In the genomic region with DNA sequence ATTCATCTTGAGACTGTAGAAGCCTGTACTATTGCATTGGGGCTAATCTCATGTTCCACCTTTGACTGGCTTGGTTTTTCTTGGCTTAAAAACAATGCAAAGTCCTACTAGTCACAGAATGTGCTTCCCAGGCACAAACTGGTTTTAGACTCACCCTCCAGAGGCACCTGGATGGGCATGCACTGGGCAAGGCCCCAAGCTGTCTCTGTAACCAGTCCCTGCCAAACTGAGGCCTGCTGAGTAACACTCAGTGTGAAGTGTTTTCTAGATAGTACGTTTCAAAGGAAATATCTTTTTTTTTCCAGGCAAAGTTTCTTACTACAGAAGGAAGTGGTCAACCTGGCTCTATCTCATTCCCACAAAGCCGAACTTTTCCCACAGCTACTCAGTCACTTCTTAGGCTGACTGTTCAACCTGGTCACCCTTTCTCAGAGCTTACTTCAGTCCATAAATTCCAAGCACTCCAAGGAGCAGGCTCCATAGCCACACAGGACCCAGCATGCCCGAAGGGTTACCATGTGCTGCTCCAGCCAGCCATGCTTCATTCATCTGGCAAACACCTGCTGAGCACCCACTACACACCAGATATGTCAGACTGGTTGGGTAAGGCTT, we compare ENCODE assay signal across 13 cellular contexts. TPM values are rescaled to one million over a fixed set of nuclear protein-coding genes. Genes with fewer than 3 reads are reported as not detected.
DNase-seq lines count a peak whose midpoint lies in the region; ATAC-seq and TF ChIP-seq lines count a peak whose summit lies in the region.
"Had no signal": no experiment of that assay in that cellular context is flagged by ENCODE, and none has a peak within 500 bp of the region (broad histone marks: within the 10 kb centered on the region; RNA-seq: fewer than 3 reads in every experiment).

No MANE protein-coding gene starts in this region.

- H3K27ac ChIP-seq in left lung, result peak overlapping the region in 1 of 2 donors; percentile 21
- H3K27ac ChIP-seq: SK-N-MC had no signal

- TF ChIP-seq CTCF in chondrocyte (IDR thresholded peaks at IDR 0.05), result no peak
- no peak for TF ChIP-seq CTCF in left lung (IDR thresholded peaks at IDR 0.05)
- TF ChIP-seq CTCF in GM13977 (IDR thresholded peaks at IDR 0.05; ENCODE audit: extremely low read depth, insufficient read depth, missing control alignments), result no peak

- H3K36me3 ChIP-seq in left lung, result peaks cover 0 to 88% of the 10 kb centered on the region in 2 donors

- H3K4me3 ChIP-seq in left lung, result no peak overlapping the region
- H3K4me3 ChIP-seq: SK-N-MC had no signal

- peak overlapping the region; percentile 27 for H3K27ac Mint-ChIP-seq in chondrocyte (ENCODE audit: unreplicated experiment)
- H3K27ac Mint-ChIP-seq: effector memory CD8-positive, alpha-beta T cell had no signal

- no peak overlapping the region for H3K4me3 Mint-ChIP-seq in chondrocyte (ENCODE audit: unreplicated experiment)
- H3K4me3 Mint-ChIP-seq: effector memory CD8-positive, alpha-beta T cell had no signal

- H3K27me3 ChIP-seq in left lung, result no peaks in the 10 kb centered on the region

- ATAC-seq in left lung, result peak; percentile 87
- no peak for ATAC-seq in HG02571 (IDR thresholded peaks at IDR 0.05; ENCODE audit: unreplicated experiment)
- ATAC-seq: effector memory CD8-positive, alpha-beta T cell had no signal

- intact Hi-C loops in left lung (cut with DNase I), result no loop called here

- H3K27me3 Mint-ChIP-seq in chondrocyte (ENCODE audit: low read depth), result no peaks in the 10 kb centered on the region
- H3K27me3 Mint-ChIP-seq: effector memory CD8-positive, alpha-beta T cell had no signal

- H3K9me3 Mint-ChIP-seq in chondrocyte (ENCODE audit: low read depth), result no peaks in the 10 kb centered on the region
- H3K9me3 Mint-ChIP-seq: effector memory CD8-positive, alpha-beta T cell had no signal

- DNase-seq in DMS79 treated with DMSO at 0.1 percent for 48 hours (lab: John Stamatoyannopoulos, UW), result peak; percentile 62
- DNase-seq in NCI-H510A treated with DMSO at 0.1 percent for 48 hours (lab: John Stamatoyannopoulos, UW), result peak; percentile 16
- DNase-seq in chondrocyte (ENCODE audit: low spot score), result no peak
- DNase-seq in left lung, result peak in 1 of 2 donors; percentile 51
- no peak for DNase-seq in NCI-H187 (lab: John Stamatoyannopoulos, UW)
- DNase-seq in GM13977 (ENCODE audit: low spot score), result no peak
- DNase-seq in stimulated activated CD4-positive, alpha-beta T cell treated with anti-CD3 and anti-CD28 coated beads, Interleukin-2, amount 100 ng/mL, for 48 hours, result no peak
- DNase-seq: activated CD4-positive, alpha-beta T cell treated with anti-CD3 and anti-CD28 coated beads for 4 hours; effector memory CD8-positive, alpha-beta T cell; NCI-H1092; NCI-H748 treated with DMSO at 0.1 percent for 48 hours had no signal

- H3K4me1 ChIP-seq in left lung, result peaks cover 3% of the 10 kb centered on the region in 2 donors

- H3K36me3 Mint-ChIP-seq in chondrocyte (ENCODE audit: low read depth), result peaks cover 34% of the 10 kb centered on the region

- in situ Hi-C loops in GM13977 (cut with MboI; ENCODE audit: low pct_unique_long_range_greater_than_20kb, low sequenced_read_pairs, unreplicated experiment), result no loop called here

- H3K4me1 Mint-ChIP-seq in chondrocyte (ENCODE audit: low read depth), result peaks cover 5% of the 10 kb centered on the region

- H3K9me3 ChIP-seq in left lung, result no peaks in the 10 kb centered on the region

RNA-seq across cellular contexts. Expression of gene NPTN, which starts 57.4 kb away (rescaled TPM):
- total RNA-seq in chondrocyte (232 to 256 TPM (median 252 TPM) in 3 replicates), left lung (100 to 1,000 TPM; 121 to 126 TPM)

Comparison
In these comparisons a context has a peak if more than half of its experiments do, and no peak if none do; other contexts are left out.
1. DNase-seq: peak in DMS79 treated with DMSO at 0.1 percent for 48 hours (single experiment) and NCI-H510A treated with DMSO at 0.1 percent for 48 hours (single experiment); none in chondrocyte (single experiment), NCI-H187 (0 of 2), GM13977 (single experiment) and stimulated activated CD4-positive, alpha-beta T cell treated with anti-CD3 and anti-CD28 coated beads, Interleukin-2, amount 100 ng/mL, for 48 hours (0 of 2).